In the genomic region with DNA sequence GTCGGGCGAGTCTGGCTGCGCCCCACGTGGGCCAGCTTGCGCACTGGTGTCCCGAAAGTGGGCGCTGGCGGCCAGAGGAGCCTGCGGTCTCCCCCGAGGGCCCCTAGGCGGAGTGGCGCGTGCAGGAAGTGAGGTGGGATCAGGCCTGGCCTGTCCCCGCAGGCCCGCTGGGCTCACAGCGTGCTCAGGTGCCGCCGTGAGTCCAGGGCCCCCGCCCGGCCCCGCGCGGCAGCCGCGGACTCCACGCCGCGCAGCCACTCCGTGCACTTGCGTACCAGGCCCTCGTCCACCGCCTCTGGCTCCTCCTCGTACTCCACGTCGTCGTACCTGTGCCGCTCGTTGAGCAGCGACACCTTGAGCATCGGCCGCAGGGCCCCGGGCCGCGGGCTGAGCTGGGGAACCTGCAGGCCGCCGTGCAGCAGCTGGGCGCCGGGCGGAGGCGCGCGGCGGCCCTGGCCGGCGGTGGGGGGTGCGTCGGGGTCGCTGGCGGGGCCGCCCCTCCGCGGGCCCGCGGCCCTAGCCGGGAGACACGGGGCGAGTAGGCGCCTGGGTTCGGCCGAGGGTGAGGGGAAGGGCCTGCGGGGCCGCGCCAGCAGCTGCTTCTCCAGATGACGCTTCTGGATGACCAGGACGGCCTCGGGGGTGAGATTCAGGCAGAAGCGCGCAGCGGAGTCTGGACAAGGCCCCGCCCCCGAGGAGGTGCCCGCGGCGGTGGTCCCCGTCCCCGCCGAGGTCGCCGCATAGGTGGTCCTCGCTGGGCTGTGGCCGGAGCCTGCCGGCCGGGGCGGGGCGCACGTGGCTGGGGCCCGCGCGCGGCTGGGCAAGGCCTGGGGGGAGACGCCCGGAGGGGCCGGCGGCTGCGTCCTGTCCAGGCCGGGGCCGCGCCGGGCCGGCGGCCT, we compare ENCODE assay signal across 9 cellular contexts. TPM values are rescaled to one million over a fixed set of nuclear protein-coding genes. Genes with fewer than 3 reads are reported as not detected.
A peak's percentile ranks its signal among the peaks of the same experiment; 100 is the strongest.
DNase-seq lines count a peak whose midpoint lies in the region; ATAC-seq and TF ChIP-seq lines count a peak whose summit lies in the region.
"Had no signal": no experiment of that assay in that cellular context is flagged by ENCODE, and none has a peak within 500 bp of the region (broad histone marks: within the 10 kb centered on the region; RNA-seq: fewer than 3 reads in every experiment).

No MANE protein-coding gene starts in this region.

- no peak for TF ChIP-seq EP300 in suprapubic skin (IDR thresholded peaks at IDR 0.05)

- H3K27ac Mint-ChIP-seq in activated naive CD4-positive, alpha-beta T cell treated with anti-CD3 and anti-CD28 coated beads, Interleukin-2, amount 50 U/mL, for 72 hours = no peak overlapping the region

- no peaks in the 10 kb centered on the region for H3K9me3 ChIP-seq in suprapubic skin

- no peaks in the 10 kb centered on the region for H3K36me3 Mint-ChIP-seq in activated naive CD4-positive, alpha-beta T cell treated with anti-CD3 and anti-CD28 coated beads, Interleukin-2, amount 50 U/mL, for 72 hours
- H3K36me3 Mint-ChIP-seq: brain had no signal

- whole genome bisulfite sequencing in suprapubic skin = 8% methylated on average over 12 of the region's 111 CpGs

- H3K4me1 ChIP-seq in suprapubic skin = peaks cover 21% of the 10 kb centered on the region

- H3K4me3 ChIP-seq in suprapubic skin = peak overlapping the region; percentile 59

- ATAC-seq in GM18867 (IDR thresholded peaks at IDR 0.05; ENCODE audit: unreplicated experiment) = peak; percentile 17
- peak; percentile 35 for ATAC-seq in HG03159 (IDR thresholded peaks at IDR 0.05; ENCODE audit: unreplicated experiment)
- peak; percentile 41 to 65 for ATAC-seq in activated naive CD4-positive, alpha-beta T cell treated with anti-CD3 and anti-CD28 coated beads, Interleukin-2, amount 50 U/mL, for 72 hours

- H3K27ac ChIP-seq in layer of hippocampus (ENCODE audit: low read depth, low read length) = peak overlapping the region; percentile 89
- H3K27ac ChIP-seq in suprapubic skin = no peak overlapping the region

- no peaks in the 10 kb centered on the region for H3K27me3 ChIP-seq in layer of hippocampus (ENCODE audit: control insufficient read depth, insufficient read depth, low read length)
- peaks cover 63% of the 10 kb centered on the region for H3K27me3 ChIP-seq in suprapubic skin

- no peak for TF ChIP-seq POLR2A in suprapubic skin (IDR thresholded peaks at IDR 0.05)

- TF ChIP-seq CTCF in suprapubic skin (IDR thresholded peaks at IDR 0.05) = no peak

- no peaks in the 10 kb centered on the region for H3K9me3 Mint-ChIP-seq in activated naive CD4-positive, alpha-beta T cell treated with anti-CD3 and anti-CD28 coated beads, Interleukin-2, amount 50 U/mL, for 72 hours

- peak; percentile 34 for DNase-seq in Ammon's horn (ENCODE audit: low spot score)
- no peak for DNase-seq in activated naive CD4-positive, alpha-beta T cell treated with anti-CD3 and anti-CD28 coated beads, Interleukin-2, amount 50 U/mL, for 72 hours (ENCODE audit: low spot score in 2 of 2)
- DNase-seq in suprapubic skin (ENCODE audit: low spot score in 2 of 2) = no peak
- no peak for DNase-seq in HPDE6-E6E7 (ENCODE audit: extremely low spot score)
- DNase-seq in SIG-M5 treated with dmso at 0.1 percent for 504 hours (lab: John Stamatoyannopoulos, UW; ENCODE audit: unreplicated experiment) = no peak

- H3K36me3 ChIP-seq in suprapubic skin = no peaks in the 10 kb centered on the region

RNA-seq across cellular contexts. Expression of a gene that starts 0.9 kb away (rescaled TPM):
- under 1 TPM in 1 of 2 donors, not detected in 1; 0.14 TPM for total RNA-seq in activated naive CD4-positive, alpha-beta T cell treated with anti-CD3 and anti-CD28 coated beads, Interleukin-2, amount 50 U/mL, for 72 hours
- not detected for total RNA-seq in suprapubic skin

RNA-seq across cellular contexts. Expression of a gene that starts 35.0 kb away (rescaled TPM):
- 10 to 100 TPM; 30.8 to 48.4 TPM for total RNA-seq in activated naive CD4-positive, alpha-beta T cell treated with anti-CD3 and anti-CD28 coated beads, Interleukin-2, amount 50 U/mL, for 72 hours
- 10 to 100 TPM; 26.0 to 55.0 (median 33.2) TPM for total RNA-seq in suprapubic skin
